7 cellular contexts compared by ENCODE assay signal in the genomic region with DNA sequence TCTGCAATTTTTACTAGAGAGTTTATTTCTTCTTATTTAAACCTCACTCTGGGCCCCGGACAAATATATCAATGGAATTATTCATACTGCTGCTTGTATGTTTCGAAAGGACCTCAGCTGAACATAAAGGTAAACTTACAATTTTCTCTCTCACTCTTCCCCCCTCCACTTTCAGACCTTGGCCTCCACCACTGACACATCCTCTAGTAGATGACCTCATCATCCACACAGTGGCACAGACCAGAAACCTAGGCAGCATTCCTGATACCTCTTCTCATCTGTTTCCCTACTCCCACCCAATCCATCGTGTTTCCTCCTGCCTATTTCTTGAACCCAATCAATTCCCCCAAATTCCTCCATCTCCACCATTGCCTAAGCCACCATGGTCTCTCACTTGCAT. TPM values are rescaled to one million over a fixed set of nuclear protein-coding genes. Genes with fewer than 3 reads are reported as not detected.
DNase-seq lines count a peak whose midpoint lies in the region; ATAC-seq, FAIRE-seq and TF ChIP-seq lines count a peak whose summit lies in the region.
"Not testable (repeated sequence)": the region's sequence is repeated elsewhere in the genome, so short reads cannot be mapped to it uniquely, and the experiment has no call there.

No MANE protein-coding gene starts in this region.

- not testable (repeated sequence) for TF ChIP-seq EP300 in HepG2 (IDR thresholded peaks at IDR 0.05; ENCODE audit: low read depth in 2 of 2, low read length in 2 of 2); HepG2 (CRISPR knock-in tag; IDR thresholded peaks at IDR 0.05; ENCODE audit: borderline replicate concordance)

- POLR2A ChIA-PET in IMR-90 (lab: Charles Lee; ENCODE audit: unreplicated experiment); HepG2 (lab: Yijun Ruan, JAX): not testable (repeated sequence)

- H4K91ac ChIP-seq in IMR-90 (ENCODE audit: insufficient read depth, low read depth, low read length) = not testable (repeated sequence)

- peak; percentile 52 for ATAC-seq in IMR-90 (ENCODE audit: low read depth)
- peak; percentile 76 for ATAC-seq in HepG2

- dilution Hi-C loops in IMR-90 (cut with HindIII; ENCODE audit: low sequenced_read_pairs, unreplicated experiment) = not testable (repeated sequence)

- not testable (repeated sequence) for H3K9ac ChIP-seq in GM23248; IMR-90 (ENCODE audit: low read depth, low read length); HepG2 (ENCODE audit: insufficient read depth, low read depth, low read length)

- not testable (repeated sequence) for H2BK20ac ChIP-seq in IMR-90 (ENCODE audit: low read depth, low read length)

- not testable (repeated sequence) for TF ChIP-seq POLR2A in IMR-90 (IDR thresholded peaks at IDR 0.05; ENCODE audit: low read depth, low read length); HepG2 (IDR thresholded peaks at IDR 0.05; ENCODE audit: insufficient read depth in 1 of 2, low read depth in 2 of 2, low read length in 2 of 2)

- H3K79me1 ChIP-seq in IMR-90 (ENCODE audit: low read depth in 1 of 2, low read length in 2 of 2) = not testable (repeated sequence)

- intact Hi-C loops in IMR-90 (cut with micrococcal nuclease); HepG2 (cut with micrococcal nuclease; ENCODE audit: unreplicated experiment): not testable (repeated sequence)

- not testable (repeated sequence) for H3K14ac ChIP-seq in IMR-90 (replicated peaks; ENCODE audit: low read depth, low read length)

- H3K56ac ChIP-seq in IMR-90 (ENCODE audit: extremely low read depth, insufficient read depth, low read length) = not testable (repeated sequence)

- H3K79me2 ChIP-seq in GM23248 (ENCODE audit: insufficient read depth); HepG2 (ENCODE audit: insufficient read depth, low read length): not testable (repeated sequence)

- CTCF ChIA-PET in IMR-90 (lab: Yijun Ruan, JAX); HepG2 (lab: Yijun Ruan, JAX; ENCODE audit: low intra/inter-chr PET ratio, low total read pairs): not testable (repeated sequence)

- not testable (repeated sequence) for H3K4me2 ChIP-seq in GM23248 (ENCODE audit: unreplicated experiment); IMR-90 (ENCODE audit: low read depth, low read length); HepG2 (ENCODE audit: low read depth, low read length)

- H3K27me3 ChIP-seq in GM23248 (replicated peaks; ENCODE audit: insufficient read depth); IMR-90 (ENCODE audit: control insufficient read depth, insufficient read depth, low read length); HepG2 (ENCODE audit: control insufficient read depth in 1 of 2, insufficient read depth in 2 of 2, low read length in 2 of 2): not testable (repeated sequence)

- H4K5ac ChIP-seq in IMR-90 (ENCODE audit: low read depth, low read length) = not testable (repeated sequence)

- WGBS in GM23248 (ENCODE audit: low coverage in 1 of 2, low lambda C conversion rate in 2 of 2, missing lambda C conversion rate in 2 of 2), 2 experiments = 60 to 66% methylated on average over 3 of the region's 3 CpGs
- WGBS in IMR-90 (ENCODE audit: extremely low coverage in 2 of 2, insufficient read length in 1 of 2), 2 experiments = no CpG with 5 or more reads among the region's 3 CpGs
- 10% methylated on average over 1 of the region's 3 CpGs for WGBS in HepG2 (ENCODE audit: low lambda C conversion rate)

- not testable (repeated sequence) for BruUV-seq in IMR-90 (replicated peaks; lab: Mats Ljungman, UMichigan); HepG2 (replicated peaks; lab: Mats Ljungman, UMichigan)

- in situ Hi-C loops in GM23248 (cut with MboI); IMR-90 (cut with MboI; ENCODE audit: low sequenced_read_pairs); HepG2 (cut with HindIII; ENCODE audit: extremely low pct_ligation_motif_present, low pct_unique_long_range_greater_than_20kb): not testable (repeated sequence)

- not testable (repeated sequence) for H3K4ac ChIP-seq in IMR-90 (ENCODE audit: low read depth, low read length)

- not testable (repeated sequence) for H3K9me2 ChIP-seq in GM23248 (ENCODE audit: insufficient read depth)

- not testable (repeated sequence) for H2AK5ac ChIP-seq in IMR-90 (ENCODE audit: low read depth, low read length)

- TF ChIP-seq RAD21 in IMR-90 (IDR thresholded peaks at IDR 0.05; ENCODE audit: low read length); HepG2 (CRISPR knock-in tag; IDR thresholded peaks at IDR 0.05): not testable (repeated sequence)

- not testable (repeated sequence) for H3K36me3 ChIP-seq in GM23248 (ENCODE audit: low read depth); IMR-90 (ENCODE audit: control insufficient read depth, insufficient read depth, low read length); HepG2 (replicated peaks in 1 of 2; ENCODE audit: control insufficient read depth in 1 of 2, insufficient read depth in 2 of 2, low read length in 2 of 2)

- H4K8ac ChIP-seq in IMR-90 (ENCODE audit: low read depth in 2 of 2, low read length in 2 of 2) = peak overlapping the region in 1 of 2 experiments; percentile 16; a peak in 1 of 4 replicates

- H2BK120ac ChIP-seq in IMR-90 (ENCODE audit: low read depth, low read length) = not testable (repeated sequence)

- H2AK9ac ChIP-seq in IMR-90 (replicated peaks; ENCODE audit: low read depth, low read length, poor library complexity) = not testable (repeated sequence)

- not testable (repeated sequence) for H3F3A ChIP-seq in GM23248 (ENCODE audit: insufficient read depth)

- not testable (repeated sequence) for H3K27ac ChIP-seq in GM23248; HepG2 (ENCODE audit: extremely low read length, insufficient read depth, low read length)
- peak overlapping the region; percentile 44; the same call in 1 of the 2 replicates for H3K27ac ChIP-seq in IMR-90 (ENCODE audit: insufficient read depth, low read length)

- H2AFZ ChIP-seq in GM23248; IMR-90 (replicated peaks; ENCODE audit: low read length, poor library complexity); HepG2 (ENCODE audit: low read length): not testable (repeated sequence)

- not testable (repeated sequence) for H2BK15ac ChIP-seq in IMR-90 (ENCODE audit: low read depth, low read length)

- H3K4me1 ChIP-seq in GM23248 (ENCODE audit: insufficient read depth); IMR-90 (ENCODE audit: control insufficient read depth, insufficient read depth, low read length); HepG2 (ENCODE audit: insufficient read depth, low read length): not testable (repeated sequence)

- not testable (repeated sequence) for H3K9me3 ChIP-seq in GM23248 (ENCODE audit: low read depth); IMR-90 (ENCODE audit: control insufficient read depth, insufficient read depth, low read length); HepG2 (ENCODE audit: low read length)

- DNase-seq in DMS53 (lab: John Stamatoyannopoulos, UW) (peak; percentile 9), GM23248 (peak; percentile 68), IMR-90 (peak; percentile 40), RKO (ENCODE audit: low spot score) (peak; percentile 19), astrocyte of the hippocampus (ENCODE audit: low read depth, low spot score) (peak; percentile 1), fibroblast of mammary gland (ENCODE audit: low read depth) (peak; percentile 16), HepG2 (ENCODE audit: low spot score) (peak; percentile 16)

- not testable (repeated sequence) for H4K20me1 ChIP-seq in GM23248 (ENCODE audit: insufficient read depth); IMR-90 (ENCODE audit: insufficient read depth, low read length); HepG2 (ENCODE audit: insufficient read depth, low read length)

- TF ChIP-seq CTCF in IMR-90 (conservative IDR thresholded peaks at IDR 0.05; ENCODE audit: low read depth, low read length); fibroblast of mammary gland (conservative IDR thresholded peaks at IDR 0.05; ENCODE audit: control insufficient read depth, insufficient read depth, low read depth, low read length); HepG2 (CRISPR knock-in tag; IDR thresholded peaks at IDR 0.05): not testable (repeated sequence)

- FAIRE-seq in HepG2 (lab: Jason Lieb, UNC) = not testable (repeated sequence)

- H3K18ac ChIP-seq in IMR-90 (ENCODE audit: low read depth, low read length) = not testable (repeated sequence)

- not testable (repeated sequence) for H3K4me3 ChIP-seq in GM23248; IMR-90 (ENCODE audit: insufficient read depth, low read depth, low read length); fibroblast of mammary gland (ENCODE audit: control insufficient read depth, low read depth, low read length); HepG2 (replicated peaks in 1 of 3; ENCODE audit: insufficient read depth in 1 of 3, low read depth in 2 of 3, low read length in 3 of 3)

- H3K9me1 ChIP-seq in IMR-90 (ENCODE audit: insufficient read depth, low read length) = not testable (repeated sequence)

- H2BK5ac ChIP-seq in IMR-90 (ENCODE audit: low read depth, low read length, poor library complexity, severe bottlenecking) = not testable (repeated sequence)

- not testable (repeated sequence) for H3K23ac ChIP-seq in IMR-90 (ENCODE audit: low read depth, low read length)

RNA-seq across cellular contexts. Expression of a gene that starts 15.2 kb away (rescaled TPM):
- total RNA-seq in GM23248 (2014; rRNA removed; shearing (Covaris generic)) = 3.1 and 6.2 TPM in 2 replicates
- polyA plus RNA-seq in GM23248 (2016; fragmentation: Nextera tagmentation; extraction: Ambion mirVana) = 7.7 and 9.0 TPM in 2 replicates
- 3.0 and 3.1 TPM in 2 replicates for total RNA-seq in IMR-90 (2012; rRNA removed)
- 13.7 and 17.6 TPM in 2 replicates for polyA plus RNA-seq in IMR-90 (2012; rRNA removed)
- 7.8 and 8.1 TPM in 2 replicates for polyA plus RNA-seq in IMR-90 (2012; cell fraction: cytosol; rRNA removed)
- 59.0 and 84.7 TPM in 2 replicates for polyA plus RNA-seq in IMR-90 (2012; cell fraction: nucleus; rRNA removed; ENCODE audit: low replicate concordance)
- 6.9 and 10.9 TPM in 2 replicates for total RNA-seq in HepG2 (2016; rRNA removed; fragmentation: Illumina TruSeq; extraction: Trizol)
- total RNA-seq in HepG2 (2016; cell fraction: cytosol; rRNA removed; fragmentation: Illumina TruSeq; extraction: Trizol; ENCODE audit: low read depth) = 3.2 and 3.8 TPM in 2 replicates
- 7.3 and 10.6 TPM in 2 replicates for total RNA-seq in HepG2 (2016; cell fraction: insoluble cytoplasmic fraction; rRNA removed; fragmentation: Illumina TruSeq; extraction: Trizol)
- total RNA-seq in HepG2 (2016; cell fraction: membrane; rRNA removed; fragmentation: Illumina TruSeq; extraction: Trizol) = 4.5 TPM in 2 replicates
- total RNA-seq in HepG2 (2016; cell fraction: nucleus; rRNA removed; fragmentation: Illumina TruSeq; extraction: Trizol) = 5.7 TPM in 2 replicates
- polyA plus RNA-seq in HepG2 (2011; rRNA removed) = 13.0 and 15.0 TPM in 2 replicates
- polyA plus RNA-seq in HepG2 (2011; cell fraction: cytosol; rRNA removed) = 4.0 and 5.6 TPM in 2 replicates
- polyA plus RNA-seq in HepG2 (2011; cell fraction: nucleus; rRNA removed) = 28.7 and 31.9 TPM in 2 replicates
- 5.2 and 9.0 TPM in 2 replicates for polyA plus RNA-seq in HepG2 (2012)
- polyA plus RNA-seq in HepG2 (2016; cell fraction: cytosol; fragmentation: Illumina TruSeq; extraction: Trizol; ENCODE audit: low read depth) = 2.9 TPM in 2 replicates
- 6.5 and 7.8 TPM in 2 replicates for polyA plus RNA-seq in HepG2 (2016; cell fraction: insoluble cytoplasmic fraction; fragmentation: Illumina TruSeq; extraction: Trizol; ENCODE audit: low read depth)
- polyA plus RNA-seq in HepG2 (2016; cell fraction: membrane; fragmentation: Illumina TruSeq; extraction: Trizol; ENCODE audit: low read depth) = 3.9 and 4.2 TPM in 2 replicates
- polyA plus RNA-seq in HepG2 (2016; cell fraction: nucleus; fragmentation: Illumina TruSeq; extraction: Trizol; ENCODE audit: insufficient read depth, low read depth) = 13.9 and 18.3 TPM in 2 replicates
- 3.7 and 9.2 TPM in 2 replicates for polyA minus RNA-seq in HepG2 (2011; rRNA and poly(A)+ RNA removed; ENCODE audit: low replicate concordance)
- polyA minus RNA-seq in HepG2 (2011; cell fraction: cytosol; rRNA and poly(A)+ RNA removed) = 2.3 and 2.9 TPM in 2 replicates
- 2.4 and 2.6 TPM in 2 replicates for polyA minus RNA-seq in HepG2 (2011; cell fraction: nucleus; rRNA and poly(A)+ RNA removed)

Comparison
In these comparisons a context has a peak if more than half of its experiments do, and no peak if none do; other contexts are left out.
1. DNase-seq: peak in every context shown above with its lines; median percentile 68 in GM23248; 40 in IMR-90; 19 in RKO; 16 in fibroblast of mammary gland; 16 in HepG2; 9 in DMS53; 1 in astrocyte of the hippocampus.